In genomic region chr3:169041677-169042171, GRCh38 we compare ENCODE assay signal across 8 cellular contexts.
DNase-seq lines count a peak whose midpoint lies in the region; ATAC-seq, FAIRE-seq and TF ChIP-seq lines count a peak whose summit lies in the region.

No MANE protein-coding gene starts in this region.

- peaks cover 6% of the 10 kb centered on the region for H3K4me1 ChIP-seq in MM.1S (ENCODE audit: low read length)
- no peaks in the 10 kb centered on the region for H3K4me1 ChIP-seq in HepG2 (ENCODE audit: insufficient read depth, low read length)

- no peak overlapping the region for H3K27ac ChIP-seq in MM.1S (ENCODE audit: low read length)
- H3K27ac ChIP-seq in HepG2 (ENCODE audit: extremely low read length, insufficient read depth, low read length): no peak overlapping the region

- H3F3A ChIP-seq in MM.1S (ENCODE audit: insufficient read depth, low read length): no peaks in the 10 kb centered on the region

- CTCF ChIA-PET in HepG2 (lab: Yijun Ruan, JAX; ENCODE audit: low intra/inter-chr PET ratio, low total read pairs): interaction anchor here (1.2 kb wide), 1 partner anchor 627 kb away, joined by 3 read pairs; no protein-coding TSS in a partner anchor

- H3K4me2 ChIP-seq in MM.1S (ENCODE audit: low read depth, low read length) (no peak overlapping the region), HepG2 (ENCODE audit: low read depth, low read length) (no peak overlapping the region)

- intact Hi-C loops in HepG2 (cut with micrococcal nuclease; ENCODE audit: unreplicated experiment): loop anchor here (5.0 to 10.0 kb wide), 2 partner anchors 626 to 703 kb away; no protein-coding TSS in a partner anchor

- no peaks in the 10 kb centered on the region for H3K36me3 ChIP-seq in MM.1S (replicated peaks; ENCODE audit: insufficient read depth, low read length)
- no peaks in the 10 kb centered on the region for H3K36me3 ChIP-seq in HepG2 (replicated peaks in 1 of 2; ENCODE audit: control insufficient read depth in 1 of 2, insufficient read depth in 2 of 2, low read length in 2 of 2)

- no peak overlapping the region for H2AFZ ChIP-seq in MM.1S (ENCODE audit: low read length)
- no peak overlapping the region for H2AFZ ChIP-seq in HepG2 (ENCODE audit: low read length)

- peaks cover 4% of the 10 kb centered on the region for H3K4me1 Mint-ChIP-seq in brain

- TF ChIP-seq CTCF in MM.1S (IDR thresholded peaks at IDR 0.05; ENCODE audit: low read length) (peak; percentile 58), brain (conservative IDR thresholded peaks at IDR 0.05) (peak; percentile 51 to 67), HepG2 (CRISPR knock-in tag; IDR thresholded peaks at IDR 0.05) (no peak)

- TF ChIP-seq EP300 in HepG2 (IDR thresholded peaks at IDR 0.05; ENCODE audit: low read depth in 2 of 2, low read length in 2 of 2): no peak
- TF ChIP-seq EP300 in HepG2 (CRISPR knock-in tag; IDR thresholded peaks at IDR 0.05; ENCODE audit: borderline replicate concordance): no peak

- FAIRE-seq in HepG2 (lab: Jason Lieb, UNC): no peak

- no peak overlapping the region for H3K27ac Mint-ChIP-seq in brain

- peak; percentile 46; the same call in 1 of the 3 replicates for ATAC-seq in HepG2
- no peak for ATAC-seq in HG02973 (IDR thresholded peaks at IDR 0.05; ENCODE audit: unreplicated experiment)
- ATAC-seq in GM18505 (IDR thresholded peaks at IDR 0.05; ENCODE audit: unreplicated experiment): no peak

- H3K79me2 ChIP-seq in MM.1S (ENCODE audit: low read length) (no peaks in the 10 kb centered on the region), HepG2 (ENCODE audit: insufficient read depth, low read length) (no peaks in the 10 kb centered on the region)

- H3K4me3 ChIP-seq in MM.1S (ENCODE audit: low read length) (no peak overlapping the region), HepG2 (replicated peaks in 1 of 3; ENCODE audit: insufficient read depth in 1 of 3, low read depth in 2 of 3, low read length in 3 of 3) (no peak overlapping the region)

- no peak for TF ChIP-seq RAD21 in HepG2 (CRISPR knock-in tag; IDR thresholded peaks at IDR 0.05)

- no peaks in the 10 kb centered on the region for H3K27me3 ChIP-seq in MM.1S (replicated peaks; ENCODE audit: insufficient read depth, low read length)
- no peaks in the 10 kb centered on the region for H3K27me3 ChIP-seq in HepG2 (ENCODE audit: control insufficient read depth in 1 of 2, insufficient read depth in 2 of 2, low read length in 2 of 2)

- TF ChIP-seq POLR2A in HepG2 (IDR thresholded peaks at IDR 0.05; ENCODE audit: insufficient read depth in 1 of 2, low read depth in 2 of 2, low read length in 2 of 2): no peak
- TF ChIP-seq POLR2A in GM18505 (IDR thresholded peaks at IDR 0.05; ENCODE audit: borderline replicate concordance, extremely low read depth, insufficient read depth, insufficient read length): no peak

- in situ Hi-C loops in HepG2 (cut with HindIII; ENCODE audit: extremely low pct_ligation_motif_present, low pct_unique_long_range_greater_than_20kb): no loop called here

- H3K9me2 ChIP-seq in MM.1S (replicated peaks; ENCODE audit: insufficient read depth, low read length): no peaks in the 10 kb centered on the region

- no peaks in the 10 kb centered on the region for H3K27me3 Mint-ChIP-seq in brain

- no peak overlapping the region for H3K9ac ChIP-seq in MM.1S (ENCODE audit: low read length)
- no peak overlapping the region for H3K9ac ChIP-seq in HepG2 (ENCODE audit: insufficient read depth, low read depth, low read length)

- no peaks in the 10 kb centered on the region for H3K9me3 ChIP-seq in MM.1S (replicated peaks; ENCODE audit: insufficient read depth, low read length)
- H3K9me3 ChIP-seq in HepG2 (ENCODE audit: low read length): no peaks in the 10 kb centered on the region

- no peaks in the 10 kb centered on the region for H4K20me1 ChIP-seq in MM.1S (ENCODE audit: insufficient read depth, low read length)
- H4K20me1 ChIP-seq in HepG2 (ENCODE audit: insufficient read depth, low read length): no peaks in the 10 kb centered on the region

- BruUV-seq in HepG2 (replicated peaks; lab: Mats Ljungman, UMichigan): no TSS peak

- 27% methylated on average over 5 of the region's 5 CpGs for whole genome bisulfite sequencing in HepG2 (ENCODE audit: low lambda C conversion rate)

- peaks cover 0 to 7% (median 0%) of the 10 kb centered on the region in 5 experiments for H3K9me3 Mint-ChIP-seq in brain

- no peak overlapping the region for H3K4me3 Mint-ChIP-seq in brain

- H3K36me3 Mint-ChIP-seq in brain: no peaks in the 10 kb centered on the region

- POLR2A ChIA-PET in HepG2 (lab: Yijun Ruan, JAX): no interaction called here

- DNase-seq in DMS 273 (lab: John Stamatoyannopoulos, UW; ENCODE audit: unreplicated experiment) (peak; percentile 56), MM.1S (no peak), HepG2 (ENCODE audit: low spot score) (peak; percentile 12), occipital lobe (lab: John Stamatoyannopoulos, UW) (no peak), NCI-H2029 (lab: John Stamatoyannopoulos, UW) (no peak)

TF ChIP-seq in HepG2, 621 proteins besides CTCF, POLR2A, EP300 and RAD21:
- TF ChIP-seq ZBTB21 (CRISPR knock-in tag; IDR thresholded peaks at IDR 0.05) (no peak), HNRNPLL (IDR thresholded peaks at IDR 0.05; ENCODE audit: low read depth, low read length, poor library complexity, severe bottlenecking) (no peak), CENPX (CRISPR knock-in tag; IDR thresholded peaks at IDR 0.05) (no peak), ARID3A (IDR thresholded peaks at IDR 0.05; ENCODE audit: low read depth, low read length) (0 out of 2 replicates have a peak, but pooled peaks have one; percentile 44), ZNF362 (CRISPR knock-in tag; IDR thresholded peaks at IDR 0.05; ENCODE audit: borderline replicate concordance) (peak; percentile 45; the same call in 1 of the 2 replicates)

Comparison
In these comparisons a context has a peak if more than half of its experiments do, and no peak if none do; other contexts are left out.
1. DNase-seq: peak in DMS 273 (single experiment) and HepG2 (single experiment); none in MM.1S (single experiment), occipital lobe (single experiment) and NCI-H2029 (single experiment).